Comparison of ENCODE assay signal across 16 cellular contexts in genomic region chr1:10155087-10155712, GRCh38. TPM values are rescaled to one million over a fixed set of nuclear protein-coding genes. Genes with fewer than 3 reads are reported as not detected.
DNase-seq lines count a peak whose midpoint lies in the region; ATAC-seq and TF ChIP-seq lines count a peak whose summit lies in the region.
"Had no signal": no experiment of that assay in that cellular context is flagged by ENCODE, and none has a peak within 500 bp of the region (broad histone marks: within the 10 kb centered on the region; RNA-seq: fewer than 3 reads in every experiment).

No MANE protein-coding gene starts in this region.

- H3K9me3 Mint-ChIP-seq in activated naive CD4-positive, alpha-beta T cell treated with anti-CD3 and anti-CD28 coated beads, Interleukin-2, amount 50 U/mL, for 72 hours, result no peaks in the 10 kb centered on the region
- no peaks in the 10 kb centered on the region for H3K9me3 Mint-ChIP-seq in activated naive CD4-positive, alpha-beta T cell treated with anti-CD3 and anti-CD28 coated beads, Interleukin-2, amount 10 ng/mL, durations not matched to agents 7 days and 5 days
- H3K9me3 Mint-ChIP-seq in type B pancreatic cell, result no peaks in the 10 kb centered on the region

- no peak for ATAC-seq in activated naive CD4-positive, alpha-beta T cell treated with anti-CD3 and anti-CD28 coated beads, Interleukin-2, amount 50 U/mL, for 72 hours
- no peak for ATAC-seq in HG03378 (IDR thresholded peaks at IDR 0.05; ENCODE audit: unreplicated experiment)
- ATAC-seq: SK-N-SH treated with all-trans-retinoic acid at 6 μM for 48 hours had no signal

- no peak for TF ChIP-seq EP300 in esophagus muscularis mucosa (IDR thresholded peaks at IDR 0.05)

- H3K27ac ChIP-seq in esophagus muscularis mucosa (replicated peaks in 1 of 4), result peak overlapping the region; percentile 52 to 62 (median 58)
- H3K27ac ChIP-seq: brain microvascular endothelial cell had no signal

- 35% methylated on average over 4 of the region's 4 CpGs for WGBS in esophagus muscularis mucosa

- no peak overlapping the region for H3K4me3 Mint-ChIP-seq in activated naive CD4-positive, alpha-beta T cell treated with anti-CD3 and anti-CD28 coated beads, Interleukin-2, amount 10 ng/mL, durations not matched to agents 7 days and 5 days
- no peak overlapping the region for H3K4me3 Mint-ChIP-seq in type B pancreatic cell

- TF ChIP-seq CTCF in esophagus muscularis mucosa (IDR thresholded peaks at IDR 0.05) (no peak), type B pancreatic cell (conservative IDR thresholded peaks at IDR 0.05) (no peak)

- TF ChIP-seq POLR2A in esophagus muscularis mucosa (IDR thresholded peaks at IDR 0.05; ENCODE audit: low read depth), result no peak

- no peak for DNase-seq in activated naive CD4-positive, alpha-beta T cell treated with anti-CD3 and anti-CD28 coated beads, Interleukin-2, amount 50 U/mL, for 72 hours (ENCODE audit: low spot score in 2 of 2)
- no peak for DNase-seq in activated naive CD4-positive, alpha-beta T cell treated with anti-CD3 and anti-CD28 coated beads, Interleukin-2, amount 10 ng/mL, durations not matched to agents 7 days and 5 days
- DNase-seq in esophagus muscularis mucosa (ENCODE audit: extremely low spot score) (no peak), mesenteric fat pad (ENCODE audit: low spot score) (peak; percentile 16), type B pancreatic cell (ENCODE audit: extremely low spot score, unreplicated experiment) (no peak), NCI-H1092 treated with DMSO at 0.1 percent for 48 hours (lab: John Stamatoyannopoulos, UW) (no peak), occipital lobe (lab: John Stamatoyannopoulos, UW) (no peak)
- DNase-seq: activated CD8-positive, alpha-beta memory T cell treated with anti-CD3 and anti-CD28 coated beads for 24 hours; activated gamma-delta T cell; brain microvascular endothelial cell; KG1; NCI-H1417 treated with DMSO at 0.1 percent for 48 hours; NCI-H446; OCI-M1 had no signal

- CTCF ChIA-PET in activated naive CD4-positive, alpha-beta T cell treated with anti-CD3 and anti-CD28 coated beads, Interleukin-2, amount 10 ng/mL, durations not matched to agents 7 days and 5 days (lab: Charles Lee), result interaction anchor here (1.2 to 1.4 kb wide), 2 partner anchors 205 to 277 kb away, joined by 3 to 5 read pairs; no protein-coding TSS in a partner anchor

- no peaks in the 10 kb centered on the region for H3K27me3 Mint-ChIP-seq in activated naive CD4-positive, alpha-beta T cell treated with anti-CD3 and anti-CD28 coated beads, Interleukin-2, amount 10 ng/mL, durations not matched to agents 7 days and 5 days
- H3K27me3 Mint-ChIP-seq in type B pancreatic cell, result no peaks in the 10 kb centered on the region

- H3K4me1 ChIP-seq in esophagus muscularis mucosa, result peaks cover 0 to 26% (median 25%) of the 10 kb centered on the region in 4 donors

- no peak overlapping the region for H3K4me3 ChIP-seq in esophagus muscularis mucosa

- H3K27me3 ChIP-seq in esophagus muscularis mucosa, result no peaks in the 10 kb centered on the region
- H3K27me3 ChIP-seq: brain microvascular endothelial cell had no signal

- peak overlapping the region; percentile 30 to 49 for H3K27ac Mint-ChIP-seq in activated naive CD4-positive, alpha-beta T cell treated with anti-CD3 and anti-CD28 coated beads, Interleukin-2, amount 50 U/mL, for 72 hours
- no peak overlapping the region for H3K27ac Mint-ChIP-seq in activated naive CD4-positive, alpha-beta T cell treated with anti-CD3 and anti-CD28 coated beads, Interleukin-2, amount 10 ng/mL, durations not matched to agents 7 days and 5 days
- peak overlapping the region; percentile 58 for H3K27ac Mint-ChIP-seq in type B pancreatic cell

- intact Hi-C loops in esophagus muscularis mucosa (cut with DNase I), result no loop called here

- H3K4me1 Mint-ChIP-seq in activated naive CD4-positive, alpha-beta T cell treated with anti-CD3 and anti-CD28 coated beads, Interleukin-2, amount 10 ng/mL, durations not matched to agents 7 days and 5 days, result no peaks in the 10 kb centered on the region
- H3K4me1 Mint-ChIP-seq in type B pancreatic cell (ENCODE audit: unreplicated experiment), result no peaks in the 10 kb centered on the region

- no peaks in the 10 kb centered on the region for H3K9me3 ChIP-seq in esophagus muscularis mucosa

- peaks cover 0 to 61% (median 38%) of the 10 kb centered on the region in 4 donors for H3K36me3 ChIP-seq in esophagus muscularis mucosa

- no peaks in the 10 kb centered on the region for H3K36me3 Mint-ChIP-seq in activated naive CD4-positive, alpha-beta T cell treated with anti-CD3 and anti-CD28 coated beads, Interleukin-2, amount 50 U/mL, for 72 hours
- peaks cover 8% of the 10 kb centered on the region for H3K36me3 Mint-ChIP-seq in activated naive CD4-positive, alpha-beta T cell treated with anti-CD3 and anti-CD28 coated beads, Interleukin-2, amount 10 ng/mL, durations not matched to agents 7 days and 5 days
- peaks cover 21% of the 10 kb centered on the region for H3K36me3 Mint-ChIP-seq in type B pancreatic cell

RNA-seq across cellular contexts. Expression of gene KIF1B, which starts 55.2 kb away (rescaled TPM):
- 10 to 100 TPM; 11.1 to 14.0 TPM for total RNA-seq in activated naive CD4-positive, alpha-beta T cell treated with anti-CD3 and anti-CD28 coated beads, Interleukin-2, amount 50 U/mL, for 72 hours
- total RNA-seq in esophagus muscularis mucosa (10 to 100 TPM; 53.0 to 78.2 (median 64.8) TPM), mesenteric fat pad (59.3 TPM), type B pancreatic cell (ENCODE audit: low replicate concordance) (50.3 and 64.3 TPM in 2 replicates), occipital lobe (210 TPM)
